Comparison of ENCODE assay signal across 8 cellular contexts in the genomic region with DNA sequence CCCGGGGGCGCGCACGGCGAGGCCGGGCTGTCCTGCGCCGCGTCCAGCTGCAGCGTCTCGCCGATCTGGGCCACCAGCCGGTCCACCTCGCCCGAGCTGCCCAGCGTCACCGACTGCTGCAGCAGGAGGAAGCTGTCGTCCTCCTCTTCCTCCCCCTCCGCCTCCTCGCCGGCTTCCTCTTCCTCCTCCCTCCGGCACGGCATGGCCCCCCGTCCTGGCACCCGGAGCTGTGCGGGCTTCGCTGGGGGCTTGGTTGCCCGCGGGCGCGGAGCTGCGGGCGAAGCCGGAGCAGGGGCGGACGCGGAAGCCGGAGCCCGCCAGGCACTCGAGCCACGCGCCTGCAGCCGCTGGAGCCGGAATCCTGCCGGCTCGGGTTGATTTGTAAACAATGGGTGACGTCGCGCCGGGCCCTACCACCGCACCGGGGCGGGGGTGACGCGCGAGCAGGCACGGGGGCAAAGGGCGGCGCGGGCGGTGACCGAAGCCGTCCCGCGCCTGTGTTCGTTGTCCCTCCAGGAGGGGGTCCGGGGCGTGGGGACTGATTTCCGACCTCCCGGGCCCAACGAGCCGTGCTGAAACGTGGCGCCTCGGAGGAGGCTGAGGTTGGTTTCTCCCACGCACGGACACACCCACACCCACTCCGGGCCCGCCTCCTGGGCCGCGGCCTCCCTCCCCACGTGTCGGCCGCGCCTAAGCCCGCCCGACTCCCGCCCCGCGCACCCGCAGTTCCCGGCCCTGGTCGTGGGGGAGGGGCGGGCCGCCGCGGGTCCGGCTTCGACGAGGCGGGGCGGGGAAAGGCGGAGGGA. TPM values are rescaled to one million over a fixed set of nuclear protein-coding genes. Genes with fewer than 3 reads are reported as not detected.
DNase-seq lines count a peak whose midpoint lies in the region; FAIRE-seq and TF ChIP-seq lines count a peak whose summit lies in the region.

A gene with protein sequence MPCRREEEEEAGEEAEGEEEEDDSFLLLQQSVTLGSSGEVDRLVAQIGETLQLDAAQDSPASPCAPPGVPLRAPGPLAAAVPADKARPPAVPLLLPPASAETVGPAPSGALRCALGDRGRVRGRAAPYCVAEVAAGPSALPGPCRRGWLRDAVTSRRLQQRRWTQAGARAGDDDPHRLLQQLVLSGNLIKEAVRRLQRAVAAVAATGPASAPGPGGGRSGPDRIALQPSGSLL (minus strand): TSS at position 360 of the 806 bp plus-strand sequence. CDS start 157 bp downstream, at position 203.

- DNase-seq in G401 (ENCODE audit: low spot score) = peak; percentile 90
- DNase-seq in H54 (ENCODE audit: insufficient read length, low spot score) = peak; percentile 99
- DNase-seq in LoVo (ENCODE audit: low spot score) = peak; percentile 91
- DNase-seq in SK-N-DZ (ENCODE audit: low spot score) = peak; percentile 92
- DNase-seq in activated naive CD4-positive, alpha-beta T cell treated with anti-CD3 and anti-CD28 coated beads, Interleukin-2, amount 50 U/mL, for 16 hours = peak; percentile 90
- DNase-seq in germinal center (ENCODE audit: low spot score) = peak; percentile 94
- DNase-seq in nucleus accumbens (lab: John Stamatoyannopoulos, UW) = peak in 55 of 56 donors; percentile 64 to 98 (median 91)
- peak; percentile 88 for DNase-seq in superior temporal gyrus (ENCODE audit: extremely low spot score)

- FAIRE-seq in H54 (lab: Jason Lieb, UNC) = no peak

- TF ChIP-seq POLR2A in H54 (IDR thresholded peaks at IDR 0.05; ENCODE audit: low read depth, low read length) = peak; percentile 14; the same call in 1 of the 2 replicates

- in situ Hi-C loops in G401 (cut with HindIII; ENCODE audit: low sequenced_read_pairs) = no loop called here

RNA-seq across cellular contexts. Expression of the gene that starts here (rescaled TPM):
- total RNA-seq in G401 (2014; rRNA removed; shearing (Covaris generic)) = 29.7 and 41.2 TPM in 2 replicates
- polyA plus RNA-seq in SK-N-DZ (2014; cell fraction: cytosol; rRNA removed) = 28.7 and 37.0 TPM in 2 replicates
- 11.9 and 21.8 TPM in 2 replicates for polyA plus RNA-seq in SK-N-DZ (2014; cell fraction: nucleus; rRNA removed)

Comparison
In these comparisons a context has a peak if more than half of its experiments do, and no peak if none do; other contexts are left out.
1. Peak in every context shown above with its lines: DNase-seq.